Comparison of ENCODE assay signal across 25 cellular contexts in the genomic region with DNA sequence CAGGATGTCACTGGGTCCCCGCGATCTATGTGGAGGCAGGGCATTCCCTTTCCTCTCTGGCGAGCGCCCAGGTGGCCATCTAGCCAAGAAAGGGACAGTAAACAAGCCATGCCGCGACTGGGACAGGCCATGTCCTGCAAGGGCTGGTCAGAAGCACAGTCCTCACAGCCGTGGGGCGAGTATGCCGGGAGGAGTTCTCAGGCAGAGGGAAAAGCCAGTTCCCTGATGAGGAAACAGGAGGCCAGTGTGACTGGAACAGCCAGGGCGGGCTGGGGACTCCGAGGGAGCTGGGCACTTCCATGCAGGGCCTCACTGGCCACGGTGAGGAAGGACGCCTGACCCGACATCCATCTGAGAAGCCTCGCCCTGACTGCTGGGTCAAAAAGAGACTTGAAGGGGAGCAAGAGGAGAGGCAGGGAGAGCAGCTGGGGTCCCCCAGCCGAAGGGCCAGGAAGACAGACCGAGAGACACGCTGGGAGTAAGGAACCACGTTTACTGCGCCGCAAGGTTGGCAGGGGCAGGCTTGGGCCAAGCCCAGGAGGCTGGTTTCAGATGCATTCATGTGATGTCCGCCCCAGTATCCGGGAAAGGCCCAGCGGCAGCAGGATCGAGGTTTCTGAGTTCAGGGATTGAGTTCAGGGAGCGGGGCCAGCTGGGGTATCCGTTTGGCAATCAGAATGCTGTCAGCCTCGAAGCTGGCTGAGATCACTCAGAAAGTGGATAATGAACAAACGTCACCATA. TPM values are rescaled to one million over a fixed set of nuclear protein-coding genes. Genes with fewer than 3 reads are reported as not detected.
A peak's percentile ranks its signal among the peaks of the same experiment; 100 is the strongest.
DNase-seq lines count a peak whose midpoint lies in the region; ATAC-seq, FAIRE-seq and TF ChIP-seq lines count a peak whose summit lies in the region.
"Had no signal": no experiment of that assay in that cellular context is flagged by ENCODE, and none has a peak within 500 bp of the region (broad histone marks: within the 10 kb centered on the region; RNA-seq: fewer than 3 reads in every experiment).

No MANE protein-coding gene starts in this region.

- in situ Hi-C loops in gastrocnemius medialis (cut with MboI; ENCODE audit: low sequenced_read_pairs in 4 of 4) = no loop called here

- intact Hi-C loops in kidney (cut with DNase I) (no loop called here), gastrocnemius medialis (cut with DNase I; ENCODE audit: low total_unique reads) (no loop called here), natural killer cell (cut with micrococcal nuclease) (no loop called here), vagina (cut with DNase I) (no loop called here)

- 0 out of 2 replicates have a peak overlapping the region, but pooled peaks have one; percentile 66 for H2AFZ ChIP-seq in GM23338
- H2AFZ ChIP-seq: GM23248 had no signal

- H3K4me3 Mint-ChIP-seq in GM23338 (no peak overlapping the region), natural killer cell (no peak overlapping the region)
- H3K4me3 Mint-ChIP-seq: activated CD4-positive, alpha-beta memory T cell treated with anti-CD3 and anti-CD28 coated beads, Interleukin-2, amount 10 ng/mL, durations not matched to agents 7 days and 5 days; dendritic cell treated with granulocyte-macrophage colony-stimulating factor and Interleukin-4, amounts not matched to agents 40 ng/mL and 50 ng/mL, for 4 days had no signal

- no peaks in the 10 kb centered on the region for H3K79me2 ChIP-seq in GM23338 (replicated peaks; ENCODE audit: insufficient read depth)

- H3K27me3 Mint-ChIP-seq in GM23338 (ENCODE audit: insufficient read depth, low read depth, poor library complexity) = peaks cover 7% of the 10 kb centered on the region
- H3K27me3 Mint-ChIP-seq in natural killer cell (ENCODE audit: low read depth in 2 of 2) = peaks cover 0 to 3% of the 10 kb centered on the region in 2 donors

- no peak for FAIRE-seq in kidney (lab: Jason Lieb, UNC)
- FAIRE-seq: D721Med, endothelial cell of umbilical vein, urothelium cell line had no signal

- ATAC-seq in GM23338 = peak; percentile 14; the same call in 1 of the 3 replicates
- peak; percentile 42 to 64 for ATAC-seq in gastrocnemius medialis
- no peak for ATAC-seq in GM18873 (IDR thresholded peaks at IDR 0.05; ENCODE audit: low FRiP score, unreplicated experiment)
- no peak for ATAC-seq in natural killer cell
- ATAC-seq: activated CD4-positive, CD25-positive, alpha-beta regulatory T cell treated with anti-CD3 and anti-CD28 coated beads, Interleukin-2, amount 50 U/mL, for 24 hours had no signal

- no peaks in the 10 kb centered on the region; the same call in 2 of the 3 replicates for H3K9me3 Mint-ChIP-seq in GM23338
- no peaks in the 10 kb centered on the region for H3K9me3 Mint-ChIP-seq in natural killer cell
- H3K9me3 Mint-ChIP-seq: activated CD4-positive, alpha-beta memory T cell treated with anti-CD3 and anti-CD28 coated beads, Interleukin-2, amount 10 ng/mL, durations not matched to agents 7 days and 5 days; dendritic cell treated with granulocyte-macrophage colony-stimulating factor and Interleukin-4, amounts not matched to agents 40 ng/mL and 50 ng/mL, for 4 days had no signal

- DNase-seq in GM23338 (ENCODE audit: low spot score) (no peak), caudate nucleus (lab: John Stamatoyannopoulos, UW) (peak in 21 of 61 donors; percentile 8 to 69 (median 35)), kidney (peak; percentile 73), gastrocnemius medialis (no peak), natural killer cell (no peak), vagina (ENCODE audit: extremely low spot score in 2 of 2) (no peak), NCI-H526 (lab: John Stamatoyannopoulos, UW) (no peak)
- DNase-seq: activated CD4-positive, alpha-beta memory T cell treated with anti-CD3 and anti-CD28 coated beads, Interleukin-2, amount 10 ng/mL, durations not matched to agents 7 days and 5 days; activated gamma-delta T cell treated with Interleukin-2 at 50 U/mL for 16 hours; activated T-cell treated with anti-CD3 and anti-CD28 coated beads for 4 hours; left ventricle myocardium inferior; NCI-H1417 treated with DMSO at 0.1 percent for 48 hours; NCI-H526 treated with DMSO at 0.1 percent for 48 hours; stimulated activated CD4-positive, alpha-beta T cell treated with anti-CD3 and anti-CD28 coated beads, Interleukin-15, amount 100 ng/mL, for 24 hours; SW 1271 had no signal

- TF ChIP-seq POLR2A in gastrocnemius medialis (IDR thresholded peaks at IDR 0.05) (no peak), vagina (IDR thresholded peaks at IDR 0.05) (no peak)

- H3K9ac ChIP-seq in kidney (ENCODE audit: low read length in 2 of 2) = no peak overlapping the region
- H3K9ac ChIP-seq: GM23248 had no signal

- peaks cover 12% of the 10 kb centered on the region; the same call in 1 of the 3 replicates for H3K4me1 Mint-ChIP-seq in GM23338
- peaks cover 0 to 1% of the 10 kb centered on the region in 2 donors for H3K4me1 Mint-ChIP-seq in natural killer cell
- H3K4me1 Mint-ChIP-seq: activated CD4-positive, alpha-beta memory T cell treated with anti-CD3 and anti-CD28 coated beads, Interleukin-2, amount 10 ng/mL, durations not matched to agents 7 days and 5 days had no signal

- H4K20me1 ChIP-seq in GM23338 (replicated peaks; ENCODE audit: insufficient read depth) = no peaks in the 10 kb centered on the region
- H4K20me1 ChIP-seq: BLaER1 treated with 17β-estradiol and CSF1 and Interleukin-3, amounts not matched to agents 10 nM and 100 nM had no signal

- H3K36me3 Mint-ChIP-seq in GM23338 (ENCODE audit: low read depth) = no peaks in the 10 kb centered on the region; the same call in 2 of the 3 replicates
- no peaks in the 10 kb centered on the region for H3K36me3 Mint-ChIP-seq in natural killer cell

- no peak overlapping the region for H3K4me2 ChIP-seq in GM23338

- H3K4me1 ChIP-seq in GM23338 (ENCODE audit: insufficient read depth) = no peaks in the 10 kb centered on the region
- peaks cover 0 to 2% of the 10 kb centered on the region in 2 donors for H3K4me1 ChIP-seq in kidney (ENCODE audit: control insufficient read depth in 1 of 2, insufficient read depth in 1 of 2, low read depth in 1 of 2, low read length in 2 of 2)
- peaks cover 16 to 20% of the 10 kb centered on the region in 2 donors for H3K4me1 ChIP-seq in gastrocnemius medialis
- H3K4me1 ChIP-seq in vagina = no peaks in the 10 kb centered on the region
- H3K4me1 ChIP-seq: breast epithelium, left ventricle myocardium inferior had no signal

- H3K9me3 ChIP-seq in kidney (ENCODE audit: control insufficient read depth in 1 of 2, low read length in 2 of 2) (no peaks in the 10 kb centered on the region), gastrocnemius medialis (no peaks in the 10 kb centered on the region), vagina (no peaks in the 10 kb centered on the region)
- H3K9me3 ChIP-seq: left ventricle myocardium inferior, neutrophil had no signal

- H3K27ac ChIP-seq in GM23338 (ENCODE audit: low read depth) = no peak overlapping the region
- peak overlapping the region; percentile 62 for H3K27ac ChIP-seq in caudate nucleus (ENCODE audit: low read depth, low read length)
- no peak overlapping the region for H3K27ac ChIP-seq in kidney (ENCODE audit: low read depth in 2 of 2, low read length in 2 of 2)
- H3K27ac ChIP-seq in gastrocnemius medialis = peak overlapping the region; percentile 11 to 52 (median 38)
- no peak overlapping the region for H3K27ac ChIP-seq in vagina
- H3K27ac ChIP-seq: BLaER1 treated with 17β-estradiol and CSF1 and Interleukin-3, amounts not matched to agents 10 nM and 100 nM; breast epithelium; GM23248; left ventricle myocardium inferior; neutrophil had no signal

- H3F3A ChIP-seq in GM23338 (replicated peaks; ENCODE audit: low read depth) = no peaks in the 10 kb centered on the region

- TF ChIP-seq CTCF in GM23338 (conservative IDR thresholded peaks at IDR 0.05; ENCODE audit: low read depth in 2 of 2) (no peak), kidney (IDR thresholded peaks at IDR 0.05; ENCODE audit: borderline replicate concordance, extremely low read depth, insufficient read depth) (no peak), gastrocnemius medialis (IDR thresholded peaks at IDR 0.05 in 4 of 5, conservative IDR thresholded peaks at IDR 0.05 in 1 of 5) (no peak), natural killer cell (IDR thresholded peaks at IDR 0.05) (no peak), vagina (IDR thresholded peaks at IDR 0.05) (no peak)

- no peak overlapping the region for H3K27ac Mint-ChIP-seq in GM23338
- no peak overlapping the region for H3K27ac Mint-ChIP-seq in natural killer cell
- H3K27ac Mint-ChIP-seq: activated CD4-positive, alpha-beta memory T cell treated with anti-CD3 and anti-CD28 coated beads, Interleukin-2, amount 10 ng/mL, durations not matched to agents 7 days and 5 days; dendritic cell treated with granulocyte-macrophage colony-stimulating factor and Interleukin-4, amounts not matched to agents 40 ng/mL and 50 ng/mL, for 4 days had no signal

- H3K27me3 ChIP-seq in GM23338 (ENCODE audit: insufficient read depth) (no peaks in the 10 kb centered on the region), gastrocnemius medialis (no peaks in the 10 kb centered on the region), vagina (no peaks in the 10 kb centered on the region)
- H3K27me3 ChIP-seq: BLaER1 treated with 17β-estradiol and CSF1 and Interleukin-3, amounts not matched to agents 10 nM and 100 nM; neutrophil had no signal

- H3K36me3 ChIP-seq in GM23338 (ENCODE audit: insufficient read depth) (no peaks in the 10 kb centered on the region), kidney (ENCODE audit: control insufficient read depth in 1 of 2, insufficient read depth in 2 of 2, low read length in 2 of 2) (no peaks in the 10 kb centered on the region), gastrocnemius medialis (no peaks in the 10 kb centered on the region), vagina (no peaks in the 10 kb centered on the region)
- H3K36me3 ChIP-seq: BLaER1 treated with 17β-estradiol and CSF1 and Interleukin-3, amounts not matched to agents 10 nM and 100 nM; breast epithelium; left ventricle myocardium inferior; neutrophil had no signal

- H3K9me2 ChIP-seq in GM23338 (ENCODE audit: insufficient read depth) = no peaks in the 10 kb centered on the region

- H3K4me3 ChIP-seq in GM23338 (no peak overlapping the region), kidney (ENCODE audit: low read length in 2 of 2) (no peak overlapping the region), gastrocnemius medialis (no peak overlapping the region), vagina (no peak overlapping the region)
- H3K4me3 ChIP-seq: BLaER1 treated with 17β-estradiol and CSF1 and Interleukin-3, amounts not matched to agents 10 nM and 100 nM; breast epithelium; GM23248; left ventricle myocardium inferior had no signal

RNA-seq across cellular contexts. Expression of a gene that starts 15.0 kb away (rescaled TPM):
- not detected in 2 replicates for total RNA-seq in GM23338 (2014; rRNA removed; shearing (Covaris generic))
- polyA plus RNA-seq in GM23338 (2016; fragmentation: Nextera tagmentation; extraction: Ambion mirVana) (not detected in 2 replicates), kidney (ENCODE audit: insufficient read depth, low read depth, low replicate concordance) (1.5 TPM)
- total RNA-seq in kidney (1.7 TPM), gastrocnemius medialis (not detected), natural killer cell (not detected), vagina (not detected)
- total RNA-seq: endothelial cell of umbilical vein, GM23248, left ventricle myocardium inferior had no signal
- polyA plus RNA-seq: GM23248 had no signal

RNA-seq across cellular contexts. Expression of a gene that starts 15.3 kb away (rescaled TPM):
- total RNA-seq in GM23338 (2014; rRNA removed; shearing (Covaris generic)) = 4.6 and 8.7 TPM in 2 replicates
- polyA plus RNA-seq in GM23338 (2016; fragmentation: Nextera tagmentation; extraction: Ambion mirVana) (1.8 and 2.6 TPM in 2 replicates), kidney (ENCODE audit: insufficient read depth, low read depth, low replicate concordance) (8.0 TPM)
- total RNA-seq in kidney (18.9 TPM), gastrocnemius medialis (1 to 10 TPM; 1.8 to 6.0 (median 3.4) TPM), natural killer cell (100 to 1,000 TPM in 2 of 3 donors, 10 to 100 TPM in 1; 85.4 to 107 (median 104) TPM), vagina (11.3 TPM)

RNA-seq across cellular contexts. Expression of a gene that starts 35.1 kb away (rescaled TPM):
- 77.2 and 87.5 TPM in 2 replicates for total RNA-seq in GM23338 (2014; rRNA removed; shearing (Covaris generic))
- 42.5 and 47.7 TPM in 2 replicates for polyA plus RNA-seq in GM23338 (2016; fragmentation: Nextera tagmentation; extraction: Ambion mirVana)
- total RNA-seq in kidney = 61.5 TPM
- 24.2 TPM for polyA plus RNA-seq in kidney (ENCODE audit: insufficient read depth, low read depth, low replicate concordance)
- 10 to 100 TPM; 21.7 to 48.7 (median 34.7) TPM for total RNA-seq in gastrocnemius medialis
- 100 to 1,000 TPM; 103 to 130 (median 123) TPM for total RNA-seq in natural killer cell
- 30.2 TPM for total RNA-seq in vagina

Comparison
In these comparisons a context has a peak if more than half of its experiments do, and no peak if none do; other contexts are left out.
1. ATAC-seq: peak in GM23338 (single experiment) and gastrocnemius medialis (2 of 2); none in GM18873 (single experiment) and natural killer cell (0 of 3).
2. H3K27ac ChIP-seq: peak in caudate nucleus (single experiment) and gastrocnemius medialis (4 of 4); none in GM23338 (single experiment), kidney (0 of 2) and vagina (single experiment).